In genomic region chr1:67831850-67832513, GRCh38 we compare ENCODE assay signal across 1 cellular context.
A peak's percentile ranks its signal among the peaks of the same experiment; 100 is the strongest.
TF ChIP-seq lines count a peak whose summit lies in the region.

No MANE protein-coding gene starts in this region.

TF ChIP-seq in K562, 482 proteins besides CTCF, POLR2A, EP300 and RAD21 (continued from another document):
- TF ChIP-seq ZBTB40 (IDR thresholded peaks at IDR 0.05): peak; percentile 23; the same call in 1 of the 2 replicates
- TF ChIP-seq ZBTB40 (CRISPR knock-in tag; IDR thresholded peaks at IDR 0.05): no peak
- 0 out of 2 replicates have a peak, but pooled peaks have one; percentile 15 for TF ChIP-seq STAG1 (CRISPR knock-in tag; IDR thresholded peaks at IDR 0.05; ENCODE audit: borderline replicate concordance)
- TF ChIP-seq RAD51 (IDR thresholded peaks at IDR 0.05; ENCODE audit: borderline replicate concordance, low read depth): no peak
